In genomic region chr10:51422311-51423120, GRCh38 we compare ENCODE assay signal across 9 cellular contexts.
DNase-seq lines count a peak whose midpoint lies in the region; ATAC-seq, FAIRE-seq and TF ChIP-seq lines count a peak whose summit lies in the region.
"Had no signal": no experiment of that assay in that cellular context is flagged by ENCODE, and none has a peak within 500 bp of the region (broad histone marks: within the 10 kb centered on the region; RNA-seq: fewer than 3 reads in every experiment).

No MANE protein-coding gene starts in this region.

- TF ChIP-seq CTCF in GM13977 (IDR thresholded peaks at IDR 0.05; ENCODE audit: extremely low read depth, insufficient read depth, missing control alignments) (peak; percentile 71), bronchial epithelial cell (IDR thresholded peaks at IDR 0.05; ENCODE audit: insufficient read depth, low read length, severe bottlenecking) (peak; percentile 61)

- no peaks in the 10 kb centered on the region for H3K27me3 ChIP-seq in bronchial epithelial cell (ENCODE audit: control insufficient read depth, insufficient read depth, low read length)

- DNase-seq in Ammon's horn (ENCODE audit: low spot score), result peak; percentile 77
- peak; percentile 23 for DNase-seq in GM13977 (ENCODE audit: low spot score)
- peak; percentile 87 for DNase-seq in OCI-M1 (lab: John Stamatoyannopoulos, UW)
- peak; percentile 47 for DNase-seq in bronchial epithelial cell (ENCODE audit: low read depth)
- DNase-seq in kidney glomerular epithelial cell (lab: John Stamatoyannopoulos, UW), result peak; percentile 41
- DNase-seq in stimulated activated effector memory CD8-positive, alpha-beta T cell treated with anti-CD3 and anti-CD28 coated beads, Interleukin-12 subunit alpha, Interleukin-12 subunit beta, amount 100 ng/mL, for 72 hours (ENCODE audit: low spot score in 2 of 2), result peak; percentile 15 to 53
- no peak for DNase-seq in activated effector memory CD4-positive, alpha-beta T cell treated with Interleukin-2 at 50 U/mL for 16 hours

- H3K4me1 Mint-ChIP-seq in stimulated activated effector memory CD8-positive, alpha-beta T cell treated with anti-CD3 and anti-CD28 coated beads, Interleukin-12 subunit alpha, Interleukin-12 subunit beta, amount 100 ng/mL, for 72 hours, result no peaks in the 10 kb centered on the region

- FAIRE-seq in bronchial epithelial cell (lab: Jason Lieb, UNC), result no peak

- in situ Hi-C loops in GM13977 (cut with MboI; ENCODE audit: low pct_unique_long_range_greater_than_20kb, low sequenced_read_pairs, unreplicated experiment), result loop anchor here (25.0 kb wide), 1 partner anchor 540 kb away; no protein-coding TSS in a partner anchor

- no peaks in the 10 kb centered on the region for H3K36me3 ChIP-seq in bronchial epithelial cell (ENCODE audit: control insufficient read depth, insufficient read depth, low read length)

- H3K27ac Mint-ChIP-seq in stimulated activated effector memory CD8-positive, alpha-beta T cell treated with anti-CD3 and anti-CD28 coated beads, Interleukin-12 subunit alpha, Interleukin-12 subunit beta, amount 100 ng/mL, for 72 hours, result no peak overlapping the region
- H3K27ac Mint-ChIP-seq: naive thymus-derived CD4-positive, alpha-beta T cell had no signal

- no peaks in the 10 kb centered on the region for H3K36me3 Mint-ChIP-seq in stimulated activated effector memory CD8-positive, alpha-beta T cell treated with anti-CD3 and anti-CD28 coated beads, Interleukin-12 subunit alpha, Interleukin-12 subunit beta, amount 100 ng/mL, for 72 hours
- H3K36me3 Mint-ChIP-seq: naive thymus-derived CD4-positive, alpha-beta T cell had no signal

- peak; percentile 71 for ATAC-seq in HG02938 (IDR thresholded peaks at IDR 0.05; ENCODE audit: unreplicated experiment)
- ATAC-seq in stimulated activated effector memory CD8-positive, alpha-beta T cell treated with anti-CD3 and anti-CD28 coated beads, Interleukin-12 subunit alpha, Interleukin-12 subunit beta, amount 100 ng/mL, for 72 hours, result peak; percentile 62
- ATAC-seq: naive thymus-derived CD4-positive, alpha-beta T cell had no signal

- no peak overlapping the region for H3K4me3 Mint-ChIP-seq in stimulated activated effector memory CD8-positive, alpha-beta T cell treated with anti-CD3 and anti-CD28 coated beads, Interleukin-12 subunit alpha, Interleukin-12 subunit beta, amount 100 ng/mL, for 72 hours
- H3K4me3 Mint-ChIP-seq: naive thymus-derived CD4-positive, alpha-beta T cell had no signal

- no peaks in the 10 kb centered on the region for H3K9me3 Mint-ChIP-seq in stimulated activated effector memory CD8-positive, alpha-beta T cell treated with anti-CD3 and anti-CD28 coated beads, Interleukin-12 subunit alpha, Interleukin-12 subunit beta, amount 100 ng/mL, for 72 hours

- no peak overlapping the region for H3K4me3 ChIP-seq in bronchial epithelial cell (ENCODE audit: low read depth, low read length)
